Comparison of ENCODE assay signal across 1 cellular context in the genomic region with DNA sequence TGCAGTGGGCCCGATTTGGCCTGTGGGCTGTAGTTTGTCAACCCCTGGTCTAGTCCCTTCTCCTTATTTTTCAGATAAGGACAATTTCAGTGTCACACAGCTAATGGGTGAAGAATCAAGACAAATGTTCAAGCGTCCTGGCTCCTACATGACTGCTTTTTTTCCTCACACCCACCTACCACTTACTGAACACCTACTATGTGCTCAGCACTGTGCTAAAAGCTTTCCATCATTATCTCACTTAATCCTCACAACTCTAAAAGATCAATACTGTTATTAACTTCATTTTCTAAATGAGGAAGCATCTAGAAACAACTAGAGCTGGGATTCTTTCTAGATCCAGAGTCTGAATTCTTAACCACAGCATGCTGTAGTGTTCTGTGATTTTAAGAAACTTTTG.
TF ChIP-seq lines count a peak whose summit lies in the region.

No MANE protein-coding gene starts in this region.

TF ChIP-seq in H1, 55 proteins besides CTCF, POLR2A, EP300 and RAD21 (continued from another document):
- TF ChIP-seq POU5F1 (IDR thresholded peaks at IDR 0.05; ENCODE audit: low read depth, low read length) (no peak), RXRA (IDR thresholded peaks at IDR 0.05; ENCODE audit: insufficient read depth, low read depth, low read length) (no peak), KDM4A (IDR thresholded peaks at IDR 0.05; ENCODE audit: low read depth, low read length, severe bottlenecking) (no peak)
